Comparison of ENCODE assay signal across 37 cellular contexts in the genomic region with DNA sequence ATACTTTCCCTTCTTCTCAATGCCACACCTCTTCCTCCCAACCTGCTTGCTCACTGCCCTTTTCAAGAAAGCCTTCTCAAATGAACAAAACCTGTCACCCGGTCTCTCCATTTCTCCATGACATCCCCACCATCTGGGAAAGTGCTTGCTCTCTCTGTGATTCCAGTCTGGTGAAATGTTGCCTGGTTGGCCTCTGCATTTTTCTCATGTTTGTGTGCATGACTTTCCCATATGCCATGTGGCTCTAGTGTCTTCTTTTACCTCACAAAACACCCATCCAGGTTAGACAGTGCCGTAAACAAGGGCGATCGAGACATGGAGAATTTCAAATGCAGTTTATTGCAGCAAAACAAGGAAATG. TPM values are rescaled to one million over a fixed set of nuclear protein-coding genes. Genes with fewer than 3 reads are reported as not detected.
"Had no signal": no experiment of that assay in that cellular context is flagged by ENCODE, and none has a peak within 500 bp of the region (broad histone marks: within the 10 kb centered on the region; RNA-seq: fewer than 3 reads in every experiment).

No MANE protein-coding gene starts in this region.

- H3K36me3 Mint-ChIP-seq: activated CD8-positive, alpha-beta memory T cell treated with anti-CD3 and anti-CD28 coated beads, Interleukin-2, amount 10 ng/mL, durations not matched to agents 7 days and 5 days; activated naive CD4-positive, alpha-beta T cell treated with anti-CD3 and anti-CD28 coated beads, Interleukin-2, amount 10 ng/mL, durations not matched to agents 7 days and 5 days; activated naive CD4-positive, alpha-beta T cell treated with anti-CD3 and anti-CD28 coated beads, Interleukin-2, amount 50 U/mL, for 24 hours; activated naive CD8-positive, alpha-beta T cell treated with anti-CD3 and anti-CD28 coated beads for 36 hours; brain; WTC11 had no signal

- H3K4me1 ChIP-seq: ascending aorta had no signal

- H3K9me3 Mint-ChIP-seq: activated CD4-positive, alpha-beta memory T cell treated with anti-CD3 and anti-CD28 coated beads, Interleukin-2, amount 10 ng/mL, durations not matched to agents 7 days and 5 days; activated CD4-positive, alpha-beta T cell treated with anti-CD3 and anti-CD28 coated beads, Interleukin-2, amount 10 ng/mL, durations not matched to agents 7 days and 5 days; activated naive CD4-positive, alpha-beta T cell treated with anti-CD3 and anti-CD28 coated beads, Interleukin-2, amount 10 ng/mL, durations not matched to agents 7 days and 5 days; activated naive CD4-positive, alpha-beta T cell treated with anti-CD3 and anti-CD28 coated beads, Interleukin-2, amount 50 U/mL, for 24 hours; activated naive CD8-positive, alpha-beta T cell treated with anti-CD3 and anti-CD28 coated beads for 36 hours; activated T-cell treated with anti-CD3 and anti-CD28 coated beads, Interleukin-2, amount 50 U/mL, for 24 hours; activated T-helper 2 cell treated with anti-CD3 and anti-CD28 coated beads, Interferon-gamma antibody, Interleukin-2, Interleukin-4, amounts not matched to agents 10 μg/mL and 5 μg/mL and 100 μg/mL, durations not matched to agents 14 hours and 24 hours and 36 hours; central memory CD8-positive, alpha-beta T cell; T-helper 1 cell treated with Interleukin-12 subunit alpha and Interleukin-12 subunit beta and Interleukin-4 antibody, amounts not matched to agents 30 μg/mL and 1 μg/mL, for 36 hours; T-helper 2 cell treated with Interferon-gamma antibody and Interleukin-4, amounts not matched to agents 5 μg/mL and 100 μg/mL, for 36 hours; WTC11 had no signal

- ATAC-seq: activated CD4-positive, alpha-beta T cell treated with anti-CD3 and anti-CD28 coated beads for 36 hours; activated CD4-positive, CD25-positive, alpha-beta regulatory T cell treated with anti-CD3 and anti-CD28 coated beads, Interleukin-2, amount 50 U/mL, for 24 hours; activated CD8-positive, alpha-beta memory T cell treated with anti-CD3 and anti-CD28 coated beads, Interleukin-2, amount 10 ng/mL, durations not matched to agents 7 days and 5 days; activated CD8-positive, alpha-beta T cell treated with anti-CD3 and anti-CD28 coated beads, Interleukin-2, amount 10 ng/mL, durations not matched to agents 7 days and 5 days; WTC11 had no signal

- DNase-seq: activated CD4-positive, alpha-beta memory T cell treated with anti-CD3 and anti-CD28 coated beads, Interleukin-2, amount 10 ng/mL, durations not matched to agents 7 days and 5 days; activated CD4-positive, alpha-beta T cell treated with anti-CD3 and anti-CD28 coated beads for 1 hour; activated CD4-positive, alpha-beta T cell treated with anti-CD3 and anti-CD28 coated beads for 36 hours; activated CD4-positive, alpha-beta T cell treated with anti-CD3 and anti-CD28 coated beads for 48 hours; activated CD4-positive, alpha-beta T cell treated with anti-CD3 and anti-CD28 coated beads, Interleukin-2, amount 10 ng/mL, durations not matched to agents 7 days and 5 days; activated CD4-positive, alpha-beta T cell treated with anti-CD3 and anti-CD28 coated beads, Interleukin-2, amount 50 U/mL, for 48 hours; activated CD4-positive, CD25-positive, alpha-beta regulatory T cell; activated CD8-positive, alpha-beta memory T cell treated with anti-CD3 and anti-CD28 coated beads for 24 hours; activated CD8-positive, alpha-beta memory T cell treated with anti-CD3 and anti-CD28 coated beads, Interleukin-2, amount 10 ng/mL, durations not matched to agents 7 days and 5 days; activated CD8-positive, alpha-beta memory T cell treated with anti-CD3 and anti-CD28 coated beads, Interleukin-2, amount 50 U/mL, for 48 hours; activated CD8-positive, alpha-beta T cell treated with anti-CD3 and anti-CD28 coated beads, Interleukin-2, amount 10 ng/mL, durations not matched to agents 7 days and 5 days; activated effector memory CD4-positive, alpha-beta T cell treated with Interleukin-2 at 50 U/mL for 16 hours; activated gamma-delta T cell; activated naive CD4-positive, alpha-beta T cell treated with anti-CD3 and anti-CD28 coated beads, Interleukin-2, amount 10 ng/mL, durations not matched to agents 7 days and 5 days; activated naive CD4-positive, alpha-beta T cell treated with Interleukin-2 at 50 U/mL for 16 hours; activated naive CD8-positive, alpha-beta T cell treated with anti-CD3 and anti-CD28 coated beads for 36 hours; activated T-cell treated with anti-CD3 and anti-CD28 coated beads, Interleukin-2, amount 50 U/mL, for 24 hours; activated T-cell treated with anti-CD3 and anti-CD28 coated beads, Interleukin-2, amount 50 U/mL, for 48 hours; amygdala; anterior cingulate cortex; cerebellar nuclear complex; T-helper 1 cell; T-helper 2 cell; T-helper 9 cell; WERI-Rb-1 had no signal

- H3K4me3 ChIP-seq: ascending aorta, cardiac muscle cell had no signal

- H3K9me3 ChIP-seq: ascending aorta had no signal

- H3K27me3 Mint-ChIP-seq: activated CD4-positive, alpha-beta T cell treated with anti-CD3 and anti-CD28 coated beads for 36 hours; activated naive CD4-positive, alpha-beta T cell treated with anti-CD3 and anti-CD28 coated beads, Interleukin-2, amount 50 U/mL, for 24 hours; activated naive CD8-positive, alpha-beta T cell treated with anti-CD3 and anti-CD28 coated beads for 36 hours; activated T-cell treated with anti-CD3 and anti-CD28 coated beads, Interleukin-2, amount 50 U/mL, for 24 hours had no signal

- H3K4me1 Mint-ChIP-seq: activated CD4-positive, alpha-beta memory T cell treated with anti-CD3 and anti-CD28 coated beads, Interleukin-2, amount 10 ng/mL, durations not matched to agents 7 days and 5 days; activated CD8-positive, alpha-beta memory T cell treated with anti-CD3 and anti-CD28 coated beads, Interleukin-2, amount 10 ng/mL, durations not matched to agents 7 days and 5 days; activated naive CD4-positive, alpha-beta T cell treated with anti-CD3 and anti-CD28 coated beads, Interleukin-2, amount 10 ng/mL, durations not matched to agents 7 days and 5 days; brain; WTC11 had no signal

- H3K27ac Mint-ChIP-seq: activated CD4-positive, alpha-beta memory T cell treated with anti-CD3 and anti-CD28 coated beads, Interleukin-2, amount 10 ng/mL, durations not matched to agents 7 days and 5 days; activated CD4-positive, alpha-beta T cell treated with anti-CD3 and anti-CD28 coated beads for 36 hours; activated CD4-positive, alpha-beta T cell treated with anti-CD3 and anti-CD28 coated beads, Interleukin-2, amount 10 ng/mL, durations not matched to agents 7 days and 5 days; activated CD8-positive, alpha-beta memory T cell treated with anti-CD3 and anti-CD28 coated beads, Interleukin-2, amount 10 ng/mL, durations not matched to agents 7 days and 5 days; activated CD8-positive, alpha-beta T cell treated with anti-CD3 and anti-CD28 coated beads, Interleukin-2, amount 10 ng/mL, durations not matched to agents 7 days and 5 days; activated naive CD4-positive, alpha-beta T cell treated with anti-CD3 and anti-CD28 coated beads, Interleukin-2, amount 10 ng/mL, durations not matched to agents 7 days and 5 days; activated naive CD8-positive, alpha-beta T cell treated with anti-CD3 and anti-CD28 coated beads for 36 hours; activated T-cell treated with anti-CD3 and anti-CD28 coated beads, Interleukin-2, amount 50 U/mL, for 24 hours; activated T-helper 2 cell treated with anti-CD3 and anti-CD28 coated beads, Interferon-gamma antibody, Interleukin-2, Interleukin-4, amounts not matched to agents 10 μg/mL and 5 μg/mL and 100 μg/mL, durations not matched to agents 14 hours and 24 hours and 36 hours; brain; T-helper 1 cell treated with Interleukin-12 subunit alpha and Interleukin-12 subunit beta and Interleukin-4 antibody, amounts not matched to agents 30 μg/mL and 1 μg/mL, for 36 hours; T-helper 2 cell treated with Interferon-gamma antibody and Interleukin-4, amounts not matched to agents 5 μg/mL and 100 μg/mL, for 36 hours; WTC11 had no signal

- H3K36me3 ChIP-seq: ascending aorta, cardiac muscle cell, WERI-Rb-1 had no signal

- H3K4me3 Mint-ChIP-seq: activated CD4-positive, alpha-beta memory T cell treated with anti-CD3 and anti-CD28 coated beads, Interleukin-2, amount 10 ng/mL, durations not matched to agents 7 days and 5 days; activated CD4-positive, alpha-beta T cell treated with anti-CD3 and anti-CD28 coated beads for 36 hours; activated CD4-positive, alpha-beta T cell treated with anti-CD3 and anti-CD28 coated beads, Interleukin-2, amount 10 ng/mL, durations not matched to agents 7 days and 5 days; activated CD8-positive, alpha-beta memory T cell treated with anti-CD3 and anti-CD28 coated beads, Interleukin-2, amount 10 ng/mL, durations not matched to agents 7 days and 5 days; activated CD8-positive, alpha-beta T cell treated with anti-CD3 and anti-CD28 coated beads, Interleukin-2, amount 10 ng/mL, durations not matched to agents 7 days and 5 days; activated naive CD4-positive, alpha-beta T cell treated with anti-CD3 and anti-CD28 coated beads, Interleukin-2, amount 10 ng/mL, durations not matched to agents 7 days and 5 days; activated naive CD4-positive, alpha-beta T cell treated with anti-CD3 and anti-CD28 coated beads, Interleukin-2, amount 50 U/mL, for 24 hours; activated naive CD8-positive, alpha-beta T cell treated with anti-CD3 and anti-CD28 coated beads for 36 hours; activated T-cell treated with anti-CD3 and anti-CD28 coated beads, Interleukin-2, amount 50 U/mL, for 24 hours; brain; central memory CD8-positive, alpha-beta T cell; T-helper 1 cell treated with Interleukin-12 subunit alpha and Interleukin-12 subunit beta and Interleukin-4 antibody, amounts not matched to agents 30 μg/mL and 1 μg/mL, for 36 hours; T-helper 2 cell treated with Interferon-gamma antibody and Interleukin-4, amounts not matched to agents 5 μg/mL and 100 μg/mL, for 36 hours; WTC11 had no signal

RNA-seq across cellular contexts. Expression of a gene that starts 5.8 kb away (rescaled TPM):
- total RNA-seq: activated CD4-positive, alpha-beta T cell treated with anti-CD3 and anti-CD28 coated beads for 36 hours; activated CD8-positive, alpha-beta memory T cell treated with anti-CD3 and anti-CD28 coated beads, Interleukin-2, amount 10 ng/mL, durations not matched to agents 7 days and 5 days; activated CD8-positive, alpha-beta T cell treated with anti-CD3 and anti-CD28 coated beads, Interleukin-2, amount 10 ng/mL, durations not matched to agents 7 days and 5 days; activated naive CD8-positive, alpha-beta T cell treated with anti-CD3 and anti-CD28 coated beads for 36 hours; ascending aorta; bronchial epithelial cell; cardiac muscle cell; chondrocyte; WTC11 had no signal

RNA-seq across cellular contexts. Expression of a gene that starts 22.4 kb away (rescaled TPM):
- total RNA-seq: activated CD4-positive, alpha-beta memory T cell treated with anti-CD3 and anti-CD28 coated beads, Interleukin-2, amount 10 ng/mL, durations not matched to agents 7 days and 5 days; activated CD4-positive, alpha-beta T cell treated with anti-CD3 and anti-CD28 coated beads for 36 hours; activated CD8-positive, alpha-beta memory T cell treated with anti-CD3 and anti-CD28 coated beads, Interleukin-2, amount 10 ng/mL, durations not matched to agents 7 days and 5 days; activated naive CD8-positive, alpha-beta T cell treated with anti-CD3 and anti-CD28 coated beads for 36 hours; activated T-helper 2 cell treated with anti-CD3 and anti-CD28 coated beads, Interferon-gamma antibody, Interleukin-2, Interleukin-4, amounts not matched to agents 10 μg/mL and 5 μg/mL and 100 μg/mL, durations not matched to agents 14 hours and 24 hours and 36 hours; ascending aorta; bronchial epithelial cell; cardiac muscle cell; chondrocyte; WTC11 had no signal

RNA-seq across cellular contexts. Expression of a gene that starts 28.9 kb away (rescaled TPM):
- total RNA-seq: activated CD4-positive, alpha-beta memory T cell treated with anti-CD3 and anti-CD28 coated beads, Interleukin-2, amount 10 ng/mL, durations not matched to agents 7 days and 5 days; activated CD4-positive, alpha-beta T cell treated with anti-CD3 and anti-CD28 coated beads for 36 hours; activated CD4-positive, alpha-beta T cell treated with anti-CD3 and anti-CD28 coated beads, Interleukin-2, amount 10 ng/mL, durations not matched to agents 7 days and 5 days; activated CD8-positive, alpha-beta memory T cell treated with anti-CD3 and anti-CD28 coated beads, Interleukin-2, amount 10 ng/mL, durations not matched to agents 7 days and 5 days; activated CD8-positive, alpha-beta T cell treated with anti-CD3 and anti-CD28 coated beads, Interleukin-2, amount 10 ng/mL, durations not matched to agents 7 days and 5 days; activated naive CD8-positive, alpha-beta T cell treated with anti-CD3 and anti-CD28 coated beads for 36 hours; activated T-helper 2 cell treated with anti-CD3 and anti-CD28 coated beads, Interferon-gamma antibody, Interleukin-2, Interleukin-4, amounts not matched to agents 10 μg/mL and 5 μg/mL and 100 μg/mL, durations not matched to agents 14 hours and 24 hours and 36 hours; ascending aorta; bronchial epithelial cell; cardiac muscle cell; chondrocyte; WTC11 had no signal

RNA-seq across cellular contexts. Expression of a gene that starts 56.0 kb away (rescaled TPM):
- total RNA-seq: activated CD4-positive, alpha-beta memory T cell treated with anti-CD3 and anti-CD28 coated beads, Interleukin-2, amount 10 ng/mL, durations not matched to agents 7 days and 5 days; activated CD8-positive, alpha-beta memory T cell treated with anti-CD3 and anti-CD28 coated beads, Interleukin-2, amount 10 ng/mL, durations not matched to agents 7 days and 5 days; activated T-helper 2 cell treated with anti-CD3 and anti-CD28 coated beads, Interferon-gamma antibody, Interleukin-2, Interleukin-4, amounts not matched to agents 10 μg/mL and 5 μg/mL and 100 μg/mL, durations not matched to agents 14 hours and 24 hours and 36 hours; ascending aorta; bronchial epithelial cell; cardiac muscle cell; chondrocyte; WTC11 had no signal
